ENCODE assay signal across 12 cellular contexts in the genomic region with DNA sequence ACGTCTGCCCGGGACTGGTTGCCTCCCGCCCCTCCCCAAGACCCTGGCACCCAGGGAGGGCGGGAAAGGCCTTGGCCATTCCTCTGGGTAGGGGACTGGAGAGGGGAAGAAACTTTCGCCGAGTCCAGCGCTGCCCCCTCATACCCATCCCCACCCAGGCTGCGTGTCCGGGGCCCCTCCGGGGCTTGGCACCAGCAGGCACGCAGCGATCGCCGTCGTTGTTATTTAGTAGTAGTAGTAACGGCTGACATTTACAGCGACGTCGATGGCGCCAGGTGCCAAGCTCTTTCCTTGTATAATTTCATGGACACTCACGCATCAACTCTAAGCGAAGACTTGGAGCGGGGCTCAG. TPM values are rescaled to one million over a fixed set of nuclear protein-coding genes. Genes with fewer than 3 reads are reported as not detected.
DNase-seq lines count a peak whose midpoint lies in the region; ATAC-seq and TF ChIP-seq lines count a peak whose summit lies in the region.
"Had no signal": no experiment of that assay in that cellular context is flagged by ENCODE, and none has a peak within 500 bp of the region (broad histone marks: within the 10 kb centered on the region; RNA-seq: fewer than 3 reads in every experiment).

No MANE protein-coding gene starts in this region.

- no peak overlapping the region for H3K9ac ChIP-seq in iPS-18a (ENCODE audit: low read length)

- DNase-seq in GM23338 (ENCODE audit: low spot score) = no peak
- no peak for DNase-seq in sigmoid colon
- DNase-seq in C1 segment of cervical spinal cord (lab: John Stamatoyannopoulos, UW) = no peak
- DNase-seq in omental fat pad (ENCODE audit: low spot score) = no peak
- no peak for DNase-seq in GM10248 (ENCODE audit: extremely low spot score)
- DNase-seq: activated CD8-positive, alpha-beta memory T cell treated with anti-CD3 and anti-CD28 coated beads, Interleukin-2, amount 50 U/mL, for 4 hours; NCI-H1092 treated with DMSO at 0.1 percent for 48 hours had no signal

- peaks cover 56% of the 10 kb centered on the region for H3K27me3 ChIP-seq in GM23338 (ENCODE audit: insufficient read depth)
- peaks cover 64% of the 10 kb centered on the region for H3K27me3 ChIP-seq in iPS-18a (ENCODE audit: control insufficient read depth, insufficient read depth, low read length)
- H3K27me3 ChIP-seq in sigmoid colon = peaks cover 0 to 25% (median 4%) of the 10 kb centered on the region in 3 donors

- no peak for TF ChIP-seq EP300 in sigmoid colon (IDR thresholded peaks at IDR 0.05)

- H3K9me3 ChIP-seq in iPS-18a (ENCODE audit: control insufficient read depth, low read depth, low read length) (no peaks in the 10 kb centered on the region), sigmoid colon (no peaks in the 10 kb centered on the region)

- H3K36me3 ChIP-seq in GM23338 (ENCODE audit: insufficient read depth) (no peaks in the 10 kb centered on the region), iPS-18a (ENCODE audit: control insufficient read depth, low read depth, low read length) (no peaks in the 10 kb centered on the region), sigmoid colon (no peaks in the 10 kb centered on the region)

- H3K4me1 Mint-ChIP-seq in GM23338 = peaks cover 5% of the 10 kb centered on the region; the same call in 1 of the 3 replicates

- peaks cover under 1% of the 10 kb centered on the region for H3K36me3 Mint-ChIP-seq in GM23338 (ENCODE audit: low read depth)

- H3K27ac Mint-ChIP-seq in GM23338 = no peak overlapping the region
- H3K27ac Mint-ChIP-seq: activated naive CD8-positive, alpha-beta T cell treated with anti-CD3 and anti-CD28 coated beads, Interleukin-2, amount 50 U/mL, for 24 hours had no signal

- H2AFZ ChIP-seq in GM23338 = no peak overlapping the region

- WGBS in sigmoid colon, 2 donors = 12 to 25% methylated on average over 23 of the region's 23 CpGs

- no peak for TF ChIP-seq POLR2A in sigmoid colon (IDR thresholded peaks at IDR 0.05)

- CTCF ChIA-PET in GM10248 (lab: Yijun Ruan, JAX) = no interaction called here

- TF ChIP-seq CTCF in GM23338 (conservative IDR thresholded peaks at IDR 0.05; ENCODE audit: low read depth in 2 of 2) (no peak), VCaP (conservative IDR thresholded peaks at IDR 0.05) (no peak), sigmoid colon (IDR thresholded peaks at IDR 0.05) (no peak), omental fat pad (IDR thresholded peaks at IDR 0.05) (no peak), GM10248 (IDR thresholded peaks at IDR 0.05; ENCODE audit: control extremely low read depth, extremely low read depth, low read depth, missing control alignments) (no peak)

- peaks cover 2% of the 10 kb centered on the region; the same call in 1 of the 2 replicates for H3K9me2 ChIP-seq in GM23338 (ENCODE audit: insufficient read depth)

- peak overlapping the region; percentile 21; the same call in 1 of the 3 replicates for H3K4me3 Mint-ChIP-seq in GM23338

- no peaks in the 10 kb centered on the region; the same call in 2 of the 3 replicates for H3K9me3 Mint-ChIP-seq in GM23338
- H3K9me3 Mint-ChIP-seq: activated naive CD8-positive, alpha-beta T cell treated with anti-CD3 and anti-CD28 coated beads, Interleukin-2, amount 50 U/mL, for 24 hours had no signal

- peaks cover 7% of the 10 kb centered on the region for H3K79me2 ChIP-seq in GM23338 (replicated peaks; ENCODE audit: insufficient read depth)

- H3K4me3 ChIP-seq in GM23338 (peak overlapping the region; percentile 67), iPS-18a (ENCODE audit: low read length) (peak overlapping the region; percentile 48), sigmoid colon (peak overlapping the region in 3 of 4 donors; percentile 42 to 53 (median 49))

- intact Hi-C loops in sigmoid colon (cut with DNase I) = loop anchor here (5.0 kb wide), 1 partner anchor 189 kb away; no protein-coding TSS in a partner anchor

- POLR2A ChIA-PET in GM10248 (lab: Yijun Ruan, JAX) = no interaction called here

- peak overlapping the region; percentile 86 for H3K4me2 ChIP-seq in GM23338

- no peaks in the 10 kb centered on the region for H3F3A ChIP-seq in GM23338 (replicated peaks; ENCODE audit: low read depth)

- H4K20me1 ChIP-seq in GM23338 (replicated peaks; ENCODE audit: insufficient read depth) = no peaks in the 10 kb centered on the region; the same call in 1 of the 2 replicates

- no peak for ATAC-seq in GM23338
- ATAC-seq in omental fat pad (ENCODE audit: low FRiP score) = no peak
- ATAC-seq in GM21723 (IDR thresholded peaks at IDR 0.05; ENCODE audit: unreplicated experiment) = no peak

- H3K27ac ChIP-seq in GM23338 (ENCODE audit: low read depth) = no peak overlapping the region
- peak overlapping the region; percentile 51; the same call in 1 of the 2 replicates for H3K27ac ChIP-seq in VCaP
- no peak overlapping the region for H3K27ac ChIP-seq in iPS-18a (ENCODE audit: low read length)
- H3K27ac ChIP-seq in sigmoid colon = peak overlapping the region in 1 of 4 donors; percentile 97

- peaks cover 9% of the 10 kb centered on the region; the same call in 1 of the 2 replicates for H3K4me1 ChIP-seq in GM23338 (ENCODE audit: insufficient read depth)
- H3K4me1 ChIP-seq in iPS-18a (ENCODE audit: control insufficient read depth, low read depth, low read length) = peaks cover 3% of the 10 kb centered on the region
- H3K4me1 ChIP-seq in sigmoid colon = peaks cover 0 to 42% (median 34%) of the 10 kb centered on the region in 4 donors

- H3K27me3 Mint-ChIP-seq in GM23338 (ENCODE audit: insufficient read depth, low read depth, poor library complexity) = peaks cover 41% of the 10 kb centered on the region

TF ChIP-seq in GM23338, 12 proteins besides CTCF, POLR2A, EP300 and RAD21:
- TF ChIP-seq ZNF114 (CRISPR knock-in tag; IDR thresholded peaks at IDR 0.05) = no peak
- no peak for TF ChIP-seq ETS1 (IDR thresholded peaks at IDR 0.05)
- no peak for TF ChIP-seq NANOG (IDR thresholded peaks at IDR 0.05; ENCODE audit: borderline replicate concordance)
- no peak for TF ChIP-seq EZH2phosphoT487 (IDR thresholded peaks at IDR 0.05; ENCODE audit: unreplicated experiment)
- no peak for TF ChIP-seq ZNF331 (CRISPR knock-in tag; IDR thresholded peaks at IDR 0.05; ENCODE audit: low read depth)
- no peak for TF ChIP-seq STAT1 (IDR thresholded peaks at IDR 0.05; ENCODE audit: unreplicated experiment)
- no peak for TF ChIP-seq CREB1 (CRISPR knock-in tag; IDR thresholded peaks at IDR 0.05; ENCODE audit: low read depth)
- no peak for TF ChIP-seq EZH2 (IDR thresholded peaks at IDR 0.05; ENCODE audit: low read depth, unreplicated experiment)
- no peak for TF ChIP-seq JUNB (IDR thresholded peaks at IDR 0.05; ENCODE audit: unreplicated experiment)
- no peak for TF ChIP-seq POLR2AphosphoS5 (IDR thresholded peaks at IDR 0.05; ENCODE audit: low read depth)
- TF ChIP-seq, protein P1, sequence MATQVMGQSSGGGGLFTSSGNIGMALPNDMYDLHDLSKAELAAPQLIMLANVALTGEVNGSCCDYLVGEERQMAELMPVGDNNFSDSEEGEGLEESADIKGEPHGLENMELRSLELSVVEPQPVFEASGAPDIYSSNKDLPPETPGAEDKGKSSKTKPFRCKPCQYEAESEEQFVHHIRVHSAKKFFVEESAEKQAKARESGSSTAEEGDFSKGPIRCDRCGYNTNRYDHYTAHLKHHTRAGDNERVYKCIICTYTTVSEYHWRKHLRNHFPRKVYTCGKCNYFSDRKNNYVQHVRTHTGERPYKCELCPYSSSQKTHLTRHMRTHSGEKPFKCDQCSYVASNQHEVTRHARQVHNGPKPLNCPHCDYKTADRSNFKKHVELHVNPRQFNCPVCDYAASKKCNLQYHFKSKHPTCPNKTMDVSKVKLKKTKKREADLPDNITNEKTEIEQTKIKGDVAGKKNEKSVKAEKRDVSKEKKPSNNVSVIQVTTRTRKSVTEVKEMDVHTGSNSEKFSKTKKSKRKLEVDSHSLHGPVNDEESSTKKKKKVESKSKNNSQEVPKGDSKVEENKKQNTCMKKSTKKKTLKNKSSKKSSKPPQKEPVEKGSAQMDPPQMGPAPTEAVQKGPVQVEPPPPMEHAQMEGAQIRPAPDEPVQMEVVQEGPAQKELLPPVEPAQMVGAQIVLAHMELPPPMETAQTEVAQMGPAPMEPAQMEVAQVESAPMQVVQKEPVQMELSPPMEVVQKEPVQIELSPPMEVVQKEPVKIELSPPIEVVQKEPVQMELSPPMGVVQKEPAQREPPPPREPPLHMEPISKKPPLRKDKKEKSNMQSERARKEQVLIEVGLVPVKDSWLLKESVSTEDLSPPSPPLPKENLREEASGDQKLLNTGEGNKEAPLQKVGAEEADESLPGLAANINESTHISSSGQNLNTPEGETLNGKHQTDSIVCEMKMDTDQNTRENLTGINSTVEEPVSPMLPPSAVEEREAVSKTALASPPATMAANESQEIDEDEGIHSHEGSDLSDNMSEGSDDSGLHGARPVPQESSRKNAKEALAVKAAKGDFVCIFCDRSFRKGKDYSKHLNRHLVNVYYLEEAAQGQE (IDR thresholded peaks at IDR 0.05; ENCODE audit: unreplicated experiment) = no peak

RNA-seq across cellular contexts. Expression of gene PDGFA, which starts 3.3 kb away (rescaled TPM):
- total RNA-seq in GM23338 (2014; rRNA removed; shearing (Covaris generic)) = 32.2 and 43.1 TPM in 2 replicates
- polyA plus RNA-seq in GM23338 (2016; fragmentation: Nextera tagmentation; extraction: Ambion mirVana) (35.6 and 39.5 TPM in 2 replicates), sigmoid colon (10 to 100 TPM; 19.7 to 21.6 (median 20.0) TPM)
- total RNA-seq in sigmoid colon (10 to 100 TPM; 33.9 to 38.5 (median 36.9) TPM), omental fat pad (10 to 100 TPM in 1 of 4 donors, 1 to 10 TPM in 3; 7.0 to 23.7 (median 8.8) TPM)
- total RNA-seq: OCI-LY7 had no signal
